Comparison of ENCODE assay signal across 2 cellular contexts in the genomic region with DNA sequence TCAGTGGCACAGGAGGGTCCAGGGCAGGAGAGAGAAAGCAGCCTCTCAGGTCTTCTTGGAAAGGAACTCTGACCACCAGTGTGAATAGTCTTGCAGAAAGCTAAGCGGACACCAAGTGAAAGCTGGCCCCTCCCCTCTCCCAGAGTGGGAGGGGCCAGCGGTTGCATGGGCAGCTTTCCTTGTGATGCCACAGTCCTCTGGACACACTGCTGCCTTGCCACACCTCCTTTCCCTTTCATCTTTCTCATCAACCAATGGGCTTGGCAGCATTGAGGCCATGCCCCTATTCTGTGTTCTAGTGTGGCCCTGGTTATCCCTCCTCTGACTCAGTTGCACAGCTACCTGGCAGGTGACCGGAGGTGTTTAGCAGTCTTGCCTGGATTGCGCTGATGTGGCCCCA.
TF ChIP-seq lines count a peak whose summit lies in the region.

No MANE protein-coding gene starts in this region.

TF ChIP-seq in GM23338, 12 proteins besides CTCF, POLR2A, EP300 and RAD21 (continued from another document and continues in another):
- TF ChIP-seq, protein P1, sequence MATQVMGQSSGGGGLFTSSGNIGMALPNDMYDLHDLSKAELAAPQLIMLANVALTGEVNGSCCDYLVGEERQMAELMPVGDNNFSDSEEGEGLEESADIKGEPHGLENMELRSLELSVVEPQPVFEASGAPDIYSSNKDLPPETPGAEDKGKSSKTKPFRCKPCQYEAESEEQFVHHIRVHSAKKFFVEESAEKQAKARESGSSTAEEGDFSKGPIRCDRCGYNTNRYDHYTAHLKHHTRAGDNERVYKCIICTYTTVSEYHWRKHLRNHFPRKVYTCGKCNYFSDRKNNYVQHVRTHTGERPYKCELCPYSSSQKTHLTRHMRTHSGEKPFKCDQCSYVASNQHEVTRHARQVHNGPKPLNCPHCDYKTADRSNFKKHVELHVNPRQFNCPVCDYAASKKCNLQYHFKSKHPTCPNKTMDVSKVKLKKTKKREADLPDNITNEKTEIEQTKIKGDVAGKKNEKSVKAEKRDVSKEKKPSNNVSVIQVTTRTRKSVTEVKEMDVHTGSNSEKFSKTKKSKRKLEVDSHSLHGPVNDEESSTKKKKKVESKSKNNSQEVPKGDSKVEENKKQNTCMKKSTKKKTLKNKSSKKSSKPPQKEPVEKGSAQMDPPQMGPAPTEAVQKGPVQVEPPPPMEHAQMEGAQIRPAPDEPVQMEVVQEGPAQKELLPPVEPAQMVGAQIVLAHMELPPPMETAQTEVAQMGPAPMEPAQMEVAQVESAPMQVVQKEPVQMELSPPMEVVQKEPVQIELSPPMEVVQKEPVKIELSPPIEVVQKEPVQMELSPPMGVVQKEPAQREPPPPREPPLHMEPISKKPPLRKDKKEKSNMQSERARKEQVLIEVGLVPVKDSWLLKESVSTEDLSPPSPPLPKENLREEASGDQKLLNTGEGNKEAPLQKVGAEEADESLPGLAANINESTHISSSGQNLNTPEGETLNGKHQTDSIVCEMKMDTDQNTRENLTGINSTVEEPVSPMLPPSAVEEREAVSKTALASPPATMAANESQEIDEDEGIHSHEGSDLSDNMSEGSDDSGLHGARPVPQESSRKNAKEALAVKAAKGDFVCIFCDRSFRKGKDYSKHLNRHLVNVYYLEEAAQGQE (IDR thresholded peaks at IDR 0.05; ENCODE audit: unreplicated experiment): no peak
- TF ChIP-seq JUNB (IDR thresholded peaks at IDR 0.05; ENCODE audit: unreplicated experiment) (no peak), POLR2AphosphoS5 (IDR thresholded peaks at IDR 0.05; ENCODE audit: low read depth) (no peak), EZH2phosphoT487 (IDR thresholded peaks at IDR 0.05; ENCODE audit: unreplicated experiment) (no peak), ZNF114 (CRISPR knock-in tag; IDR thresholded peaks at IDR 0.05) (no peak), ZNF331 (CRISPR knock-in tag; IDR thresholded peaks at IDR 0.05; ENCODE audit: low read depth) (no peak), CREB1 (CRISPR knock-in tag; IDR thresholded peaks at IDR 0.05; ENCODE audit: low read depth) (no peak), STAT1 (IDR thresholded peaks at IDR 0.05; ENCODE audit: unreplicated experiment) (no peak)
- TF ChIP-seq, protein P2, sequence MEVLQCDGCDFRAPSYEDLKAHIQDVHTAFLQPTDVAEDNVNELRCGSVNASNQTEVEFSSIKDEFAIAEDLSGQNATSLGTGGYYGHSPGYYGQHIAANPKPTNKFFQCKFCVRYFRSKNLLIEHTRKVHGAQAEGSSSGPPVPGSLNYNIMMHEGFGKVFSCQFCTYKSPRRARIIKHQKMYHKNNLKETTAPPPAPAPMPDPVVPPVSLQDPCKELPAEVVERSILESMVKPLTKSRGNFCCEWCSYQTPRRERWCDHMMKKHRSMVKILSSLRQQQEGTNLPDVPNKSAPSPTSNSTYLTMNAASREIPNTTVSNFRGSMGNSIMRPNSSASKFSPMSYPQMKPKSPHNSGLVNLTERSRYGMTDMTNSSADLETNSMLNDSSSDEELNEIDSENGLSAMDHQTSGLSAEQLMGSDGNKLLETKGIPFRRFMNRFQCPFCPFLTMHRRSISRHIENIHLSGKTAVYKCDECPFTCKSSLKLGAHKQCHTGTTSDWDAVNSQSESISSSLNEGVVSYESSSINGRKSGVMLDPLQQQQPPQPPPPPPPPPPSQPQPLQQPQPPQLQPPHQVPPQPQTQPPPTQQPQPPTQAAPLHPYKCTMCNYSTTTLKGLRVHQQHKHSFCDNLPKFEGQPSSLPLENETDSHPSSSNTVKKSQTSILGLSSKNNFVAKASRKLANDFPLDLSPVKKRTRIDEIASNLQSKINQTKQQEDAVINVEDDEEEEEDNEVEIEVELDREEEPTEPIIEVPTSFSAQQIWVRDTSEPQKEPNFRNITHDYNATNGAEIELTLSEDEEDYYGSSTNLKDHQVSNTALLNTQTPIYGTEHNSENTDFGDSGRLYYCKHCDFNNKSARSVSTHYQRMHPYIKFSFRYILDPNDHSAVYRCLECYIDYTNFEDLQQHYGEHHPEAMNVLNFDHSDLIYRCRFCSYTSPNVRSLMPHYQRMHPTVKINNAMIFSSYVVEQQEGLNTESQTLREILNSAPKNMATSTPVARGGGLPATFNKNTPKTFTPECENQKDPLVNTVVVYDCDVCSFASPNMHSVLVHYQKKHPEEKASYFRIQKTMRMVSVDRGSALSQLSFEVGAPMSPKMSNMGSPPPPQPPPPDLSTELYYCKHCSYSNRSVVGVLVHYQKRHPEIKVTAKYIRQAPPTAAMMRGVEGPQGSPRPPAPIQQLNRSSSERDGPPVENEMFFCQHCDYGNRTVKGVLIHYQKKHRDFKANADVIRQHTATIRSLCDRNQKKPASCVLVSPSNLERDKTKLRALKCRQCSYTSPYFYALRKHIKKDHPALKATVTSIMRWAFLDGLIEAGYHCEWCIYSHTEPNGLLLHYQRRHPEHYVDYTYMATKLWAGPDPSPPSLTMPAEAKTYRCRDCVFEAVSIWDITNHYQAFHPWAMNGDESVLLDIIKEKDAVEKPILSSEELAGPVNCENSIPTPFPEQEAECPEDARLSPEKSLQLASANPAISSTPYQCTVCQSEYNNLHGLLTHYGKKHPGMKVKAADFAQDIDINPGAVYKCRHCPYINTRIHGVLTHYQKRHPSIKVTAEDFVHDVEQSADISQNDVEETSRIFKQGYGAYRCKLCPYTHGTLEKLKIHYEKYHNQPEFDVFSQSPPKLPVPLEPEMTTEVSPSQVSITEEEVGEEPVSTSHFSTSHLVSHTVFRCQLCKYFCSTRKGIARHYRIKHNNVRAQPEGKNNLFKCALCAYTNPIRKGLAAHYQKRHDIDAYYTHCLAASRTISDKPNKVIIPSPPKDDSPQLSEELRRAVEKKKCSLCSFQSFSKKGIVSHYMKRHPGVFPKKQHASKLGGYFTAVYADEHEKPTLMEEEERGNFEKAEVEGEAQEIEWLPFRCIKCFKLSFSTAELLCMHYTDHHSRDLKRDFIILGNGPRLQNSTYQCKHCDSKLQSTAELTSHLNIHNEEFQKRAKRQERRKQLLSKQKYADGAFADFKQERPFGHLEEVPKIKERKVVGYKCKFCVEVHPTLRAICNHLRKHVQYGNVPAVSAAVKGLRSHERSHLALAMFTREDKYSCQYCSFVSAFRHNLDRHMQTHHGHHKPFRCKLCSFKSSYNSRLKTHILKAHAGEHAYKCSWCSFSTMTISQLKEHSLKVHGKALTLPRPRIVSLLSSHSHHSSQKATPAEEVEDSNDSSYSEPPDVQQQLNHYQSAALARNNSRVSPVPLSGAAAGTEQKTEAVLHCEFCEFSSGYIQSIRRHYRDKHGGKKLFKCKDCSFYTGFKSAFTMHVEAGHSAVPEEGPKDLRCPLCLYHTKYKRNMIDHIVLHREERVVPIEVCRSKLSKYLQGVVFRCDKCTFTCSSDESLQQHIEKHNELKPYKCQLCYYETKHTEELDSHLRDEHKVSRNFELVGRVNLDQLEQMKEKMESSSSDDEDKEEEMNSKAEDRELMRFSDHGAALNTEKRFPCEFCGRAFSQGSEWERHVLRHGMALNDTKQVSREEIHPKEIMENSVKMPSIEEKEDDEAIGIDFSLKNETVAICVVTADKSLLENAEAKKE (CRISPR knock-in tag; IDR thresholded peaks at IDR 0.05): no peak
- TF ChIP-seq, protein P3, sequence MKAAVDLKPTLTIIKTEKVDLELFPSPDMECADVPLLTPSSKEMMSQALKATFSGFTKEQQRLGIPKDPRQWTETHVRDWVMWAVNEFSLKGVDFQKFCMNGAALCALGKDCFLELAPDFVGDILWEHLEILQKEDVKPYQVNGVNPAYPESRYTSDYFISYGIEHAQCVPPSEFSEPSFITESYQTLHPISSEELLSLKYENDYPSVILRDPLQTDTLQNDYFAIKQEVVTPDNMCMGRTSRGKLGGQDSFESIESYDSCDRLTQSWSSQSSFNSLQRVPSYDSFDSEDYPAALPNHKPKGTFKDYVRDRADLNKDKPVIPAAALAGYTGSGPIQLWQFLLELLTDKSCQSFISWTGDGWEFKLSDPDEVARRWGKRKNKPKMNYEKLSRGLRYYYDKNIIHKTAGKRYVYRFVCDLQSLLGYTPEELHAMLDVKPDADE (IDR thresholded peaks at IDR 0.05): no peak

TF ChIP-seq in SK-N-SH, 30 proteins besides CTCF, POLR2A, EP300 and RAD21 (continued from another document):
- TF ChIP-seq, protein P1 (IDR thresholded peaks at IDR 0.05; ENCODE audit: low read depth, low read length): no peak
- TF ChIP-seq, protein P4, sequence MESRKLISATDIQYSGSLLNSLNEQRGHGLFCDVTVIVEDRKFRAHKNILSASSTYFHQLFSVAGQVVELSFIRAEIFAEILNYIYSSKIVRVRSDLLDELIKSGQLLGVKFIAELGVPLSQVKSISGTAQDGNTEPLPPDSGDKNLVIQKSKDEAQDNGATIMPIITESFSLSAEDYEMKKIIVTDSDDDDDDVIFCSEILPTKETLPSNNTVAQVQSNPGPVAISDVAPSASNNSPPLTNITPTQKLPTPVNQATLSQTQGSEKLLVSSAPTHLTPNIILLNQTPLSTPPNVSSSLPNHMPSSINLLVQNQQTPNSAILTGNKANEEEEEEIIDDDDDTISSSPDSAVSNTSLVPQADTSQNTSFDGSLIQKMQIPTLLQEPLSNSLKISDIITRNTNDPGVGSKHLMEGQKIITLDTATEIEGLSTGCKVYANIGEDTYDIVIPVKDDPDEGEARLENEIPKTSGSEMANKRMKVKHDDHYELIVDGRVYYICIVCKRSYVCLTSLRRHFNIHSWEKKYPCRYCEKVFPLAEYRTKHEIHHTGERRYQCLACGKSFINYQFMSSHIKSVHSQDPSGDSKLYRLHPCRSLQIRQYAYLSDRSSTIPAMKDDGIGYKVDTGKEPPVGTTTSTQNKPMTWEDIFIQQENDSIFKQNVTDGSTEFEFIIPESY (IDR thresholded peaks at IDR 0.05; ENCODE audit: borderline replicate concordance, low read depth): no peak
- no peak for TF ChIP-seq TAF1 (IDR thresholded peaks at IDR 0.05; ENCODE audit: borderline replicate concordance, low read depth, low read length)
- TF ChIP-seq, protein P5, sequence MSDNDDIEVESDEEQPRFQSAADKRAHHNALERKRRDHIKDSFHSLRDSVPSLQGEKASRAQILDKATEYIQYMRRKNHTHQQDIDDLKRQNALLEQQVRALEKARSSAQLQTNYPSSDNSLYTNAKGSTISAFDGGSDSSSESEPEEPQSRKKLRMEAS (IDR thresholded peaks at IDR 0.05; ENCODE audit: low read depth): no peak
- TF ChIP-seq TCF12 (IDR thresholded peaks at IDR 0.05): no peak
- no peak for TF ChIP-seq FOSL2 (IDR thresholded peaks at IDR 0.05; ENCODE audit: borderline replicate concordance, low read depth)
- no peak for TF ChIP-seq GABPA (IDR thresholded peaks at IDR 0.05; ENCODE audit: low read depth)
